In genomic region chr14:91891721-91892220, GRCh38 we compare ENCODE assay signal across 18 cellular contexts. TPM values are rescaled to one million over a fixed set of nuclear protein-coding genes. Genes with fewer than 3 reads are reported as not detected.
DNase-seq lines count a peak whose midpoint lies in the region; ATAC-seq and TF ChIP-seq lines count a peak whose summit lies in the region.
"Had no signal": no experiment of that assay in that cellular context is flagged by ENCODE, and none has a peak within 500 bp of the region (broad histone marks: within the 10 kb centered on the region; RNA-seq: fewer than 3 reads in every experiment).

No MANE protein-coding gene starts in this region.

- H3K4me1 Mint-ChIP-seq in CD8-positive, alpha-beta memory T cell: peaks cover 54 to 69% (median 60%) of the 10 kb centered on the region in 3 donors

- TF ChIP-seq POLR2A in ovary (IDR thresholded peaks at IDR 0.05): no peak

- no peaks in the 10 kb centered on the region for H3K27me3 ChIP-seq in CD8-positive, alpha-beta memory T cell (ENCODE audit: insufficient read depth, low read length, poor library complexity, severe bottlenecking)
- no peaks in the 10 kb centered on the region for H3K27me3 ChIP-seq in ovary

- H3K36me3 Mint-ChIP-seq in CD8-positive, alpha-beta memory T cell: no peaks in the 10 kb centered on the region

- H3K9me3 Mint-ChIP-seq in CD8-positive, alpha-beta memory T cell: no peaks in the 10 kb centered on the region
- H3K9me3 Mint-ChIP-seq: activated T-helper 1 cell treated with anti-CD3 and anti-CD28 coated beads, Interleukin-12 subunit alpha, Interleukin-12 subunit beta, Interleukin-2, Interleukin-4 antibody, amounts not matched to agents 30 ng/mL and 10 ng/mL and 1 ng/mL, durations not matched to agents 14 hours and 24 hours and 36 hours had no signal

- H3K4me3 ChIP-seq in CD8-positive, alpha-beta memory T cell (ENCODE audit: low read length): no peak overlapping the region
- H3K4me3 ChIP-seq in astrocyte of the cerebellum (ENCODE audit: low read depth, low read length) (no peak overlapping the region), ovary (no peak overlapping the region)

- H3K4me3 Mint-ChIP-seq in CD8-positive, alpha-beta memory T cell: peak overlapping the region in 3 of 7 donors; percentile 2 to 46 (median 39)
- H3K4me3 Mint-ChIP-seq: activated T-helper 1 cell treated with anti-CD3 and anti-CD28 coated beads, Interleukin-12 subunit alpha, Interleukin-12 subunit beta, Interleukin-2, Interleukin-4 antibody, amounts not matched to agents 30 ng/mL and 10 ng/mL and 1 ng/mL, durations not matched to agents 14 hours and 24 hours and 36 hours had no signal

- H3K27ac ChIP-seq in CD8-positive, alpha-beta memory T cell (ENCODE audit: low read depth, low read length): no peak overlapping the region
- no peak overlapping the region for H3K27ac ChIP-seq in ovary
- H3K27ac ChIP-seq: C4-2B had no signal

- H3K27ac Mint-ChIP-seq in CD8-positive, alpha-beta memory T cell: peak overlapping the region in 7 of 8 donors; percentile 43 to 94 (median 89)
- H3K27ac Mint-ChIP-seq: activated T-helper 1 cell treated with anti-CD3 and anti-CD28 coated beads, Interleukin-12 subunit alpha, Interleukin-12 subunit beta, Interleukin-2, Interleukin-4 antibody, amounts not matched to agents 30 ng/mL and 10 ng/mL and 1 ng/mL, durations not matched to agents 14 hours and 24 hours and 36 hours; progenitor cell of endocrine pancreas had no signal

- no peak for TF ChIP-seq CTCF in astrocyte of the cerebellum (IDR thresholded peaks at IDR 0.05; ENCODE audit: low read depth, low read length, missing control alignments)
- no peak for TF ChIP-seq CTCF in ovary (IDR thresholded peaks at IDR 0.05)

- H3K36me3 ChIP-seq in CD8-positive, alpha-beta memory T cell (ENCODE audit: insufficient read depth, low read length): no peaks in the 10 kb centered on the region
- no peaks in the 10 kb centered on the region for H3K36me3 ChIP-seq in ovary

- intact Hi-C loops in left cardiac atrium (cut with DNase I): no loop called here
- intact Hi-C loops in posterior cingulate gyrus (cut with DNase I): no loop called here
- intact Hi-C loops in ovary (cut with DNase I): no loop called here

- WGBS in ovary, 3 donors: 79 to 83% (median 83%) methylated on average over 3 of the region's 3 CpGs

- H3K27me3 Mint-ChIP-seq in CD8-positive, alpha-beta memory T cell: no peaks in the 10 kb centered on the region

- H3K4me1 ChIP-seq in CD8-positive, alpha-beta memory T cell (ENCODE audit: insufficient read depth, low read length): peaks cover 59% of the 10 kb centered on the region
- H3K4me1 ChIP-seq in ovary (ENCODE audit: insufficient read depth): peaks cover 8% of the 10 kb centered on the region

- CTCF ChIA-PET in CD8-positive, alpha-beta memory T cell (lab: Charles Lee): interaction anchor here (0.8 to 8.0 kb wide), 8 partner anchors 9 to 244 kb away, joined by 3 to 30 read pairs (median 4); no protein-coding TSS in a partner anchor

- POLR2A ChIA-PET in CD8-positive, alpha-beta memory T cell (lab: Charles Lee): interaction anchor here (0.8 kb wide), 2 partner anchors 18 to 33 kb away, joined by 3 read pairs; no protein-coding TSS in a partner anchor

- H3K9me3 ChIP-seq in CD8-positive, alpha-beta memory T cell (ENCODE audit: low read length): no peaks in the 10 kb centered on the region
- no peaks in the 10 kb centered on the region for H3K9me3 ChIP-seq in ovary

- in situ Hi-C loops in astrocyte of the cerebellum (cut with HindIII; ENCODE audit: low sequenced_read_pairs): no loop called here

- peak; percentile 27 to 29 for ATAC-seq in left cardiac atrium
- ATAC-seq: left lobe of liver; stimulated activated naive CD8-positive, alpha-beta T cell treated with anti-CD3 and anti-CD28 coated beads, Interleukin-15, Interleukin-2, amounts not matched to agents 100 U/mL and 50 U/mL, for 24 hours had no signal

- TF ChIP-seq EP300 in ovary (IDR thresholded peaks at IDR 0.05): no peak

- no peak for DNase-seq in CD8-positive, alpha-beta memory T cell
- DNase-seq in astrocyte of the cerebellum (ENCODE audit: low read depth) (peak; percentile 49), left cardiac atrium (no peak), posterior cingulate gyrus (peak; percentile 60 to 95 (median 72)), RKO (ENCODE audit: low spot score) (no peak), SIG-M5 treated with dmso at 0.1 percent for 504 hours (lab: John Stamatoyannopoulos, UW; ENCODE audit: unreplicated experiment) (no peak), ovary (no peak), NCI-H774 (lab: John Stamatoyannopoulos, UW) (no peak)
- DNase-seq: GF-D8; NCI-H1417; NCI-H524 treated with DMSO at 0.1 percent for 48 hours; SIG-M5; stimulated activated CD4-positive, alpha-beta T cell treated with anti-CD3 and anti-CD28 coated beads, Interleukin-4, amount 100 ng/mL, for 24 hours; stimulated activated naive CD8-positive, alpha-beta T cell treated with anti-CD3 and anti-CD28 coated beads, Interleukin-15, Interleukin-2, amounts not matched to agents 100 U/mL and 50 U/mL, for 24 hours had no signal

RNA-seq across cellular contexts. Expression of gene TC2N, which starts 24.4 kb away (rescaled TPM):
- 10 to 100 TPM; 43.1 to 45.2 TPM for total RNA-seq in CD8-positive, alpha-beta memory T cell
- 228 TPM for polyA plus RNA-seq in CD8-positive, alpha-beta memory T cell
- total RNA-seq in left cardiac atrium (10 to 100 TPM in 1 of 2 donors, 1 to 10 TPM in 1; 9.8 to 20.8 TPM), ovary (10 to 100 TPM in 4 of 7 donors, 1 to 10 TPM in 3; 2.2 to 81.7 (median 14.7) TPM)
- 10 to 100 TPM in 1 of 2 donors, 1 to 10 TPM in 1; 5.4 to 12.4 TPM for polyA plus RNA-seq in ovary

RNA-seq across cellular contexts. Expression of gene FBLN5, which starts 55.7 kb away (rescaled TPM):
- under 1 TPM; 0.82 to 0.96 TPM for total RNA-seq in CD8-positive, alpha-beta memory T cell
- polyA plus RNA-seq in CD8-positive, alpha-beta memory T cell: 12.1 TPM
- total RNA-seq in left cardiac atrium: 100 to 1,000 TPM; 121 to 122 TPM
- total RNA-seq in ovary: 100 to 1,000 TPM in 4 of 7 donors, 10 to 100 TPM in 3; 39.2 to 187 (median 137) TPM
- polyA plus RNA-seq in ovary: 100 to 1,000 TPM in 1 of 2 donors, 10 to 100 TPM in 1; 90.7 to 353 TPM

Comparison
In these comparisons a context has a peak if more than half of its experiments do, and no peak if none do; other contexts are left out.
1. DNase-seq: peak in astrocyte of the cerebellum (single experiment) and posterior cingulate gyrus (10 of 10); none in CD8-positive, alpha-beta memory T cell (0 of 5), left cardiac atrium (single experiment), RKO (single experiment), SIG-M5 treated with dmso at 0.1 percent for 504 hours (single experiment), ovary (0 of 5) and NCI-H774 (single experiment).
2. RNA of gene FBLN5, which starts 55.7 kb away (total RNA-seq): 39.2 to 187 TPM in ovary and 121 to 122 TPM in left cardiac atrium; 0.82 to 0.96 TPM in CD8-positive, alpha-beta memory T cell; every median in the first group is over 10 times any median in the second.